Comparison of ENCODE assay signal across 1 cellular context in the genomic region with DNA sequence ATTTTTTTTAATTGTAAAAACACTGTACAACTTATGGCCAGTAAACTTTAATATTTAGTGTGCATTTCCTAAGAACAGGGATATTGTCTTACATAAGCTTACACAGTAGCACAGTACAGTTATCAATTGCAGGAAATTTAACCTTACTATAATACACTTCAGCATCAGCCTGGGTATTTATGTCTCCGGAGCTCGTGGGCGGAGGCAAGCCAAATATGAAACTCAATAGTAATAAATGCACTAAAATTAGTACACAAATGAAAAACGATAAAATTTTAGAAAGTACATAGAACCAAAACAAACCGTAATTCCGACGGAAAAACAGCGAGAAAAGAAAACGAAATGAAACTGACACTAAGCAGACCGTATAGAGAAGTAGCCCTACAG.
TF ChIP-seq lines count a peak whose summit lies in the region.

No MANE protein-coding gene starts in this region.

TF ChIP-seq in H1, 55 proteins besides CTCF, POLR2A, EP300 and RAD21:
- TF ChIP-seq RBBP5 (IDR thresholded peaks at IDR 0.05; ENCODE audit: borderline replicate concordance, low read depth, low read length) (no peak), TAF7 (optimal IDR thresholded peaks at IDR 0.05; ENCODE audit: borderline replicate concordance, low read depth, low read length) (no peak), BACH1 (IDR thresholded peaks at IDR 0.05; ENCODE audit: low read length) (no peak), SP1 (IDR thresholded peaks at IDR 0.05; ENCODE audit: low read depth, low read length) (no peak), TAF1 (IDR thresholded peaks at IDR 0.05; ENCODE audit: low read depth, low read length) (no peak), CEBPB (IDR thresholded peaks at IDR 0.05; ENCODE audit: low read depth, low read length) (no peak), CREB1 (IDR thresholded peaks at IDR 0.05) (no peak), SIN3A (conservative IDR thresholded peaks at IDR 0.05 in 1 of 2, IDR thresholded peaks at IDR 0.05 in 1 of 2; ENCODE audit: low read depth in 1 of 2, low read length in 2 of 2) (no peak), JUN (IDR thresholded peaks at IDR 0.05; ENCODE audit: low read depth, low read length) (no peak), KDM4A (IDR thresholded peaks at IDR 0.05; ENCODE audit: low read depth, low read length, severe bottlenecking) (no peak)
- TF ChIP-seq, protein P1, sequence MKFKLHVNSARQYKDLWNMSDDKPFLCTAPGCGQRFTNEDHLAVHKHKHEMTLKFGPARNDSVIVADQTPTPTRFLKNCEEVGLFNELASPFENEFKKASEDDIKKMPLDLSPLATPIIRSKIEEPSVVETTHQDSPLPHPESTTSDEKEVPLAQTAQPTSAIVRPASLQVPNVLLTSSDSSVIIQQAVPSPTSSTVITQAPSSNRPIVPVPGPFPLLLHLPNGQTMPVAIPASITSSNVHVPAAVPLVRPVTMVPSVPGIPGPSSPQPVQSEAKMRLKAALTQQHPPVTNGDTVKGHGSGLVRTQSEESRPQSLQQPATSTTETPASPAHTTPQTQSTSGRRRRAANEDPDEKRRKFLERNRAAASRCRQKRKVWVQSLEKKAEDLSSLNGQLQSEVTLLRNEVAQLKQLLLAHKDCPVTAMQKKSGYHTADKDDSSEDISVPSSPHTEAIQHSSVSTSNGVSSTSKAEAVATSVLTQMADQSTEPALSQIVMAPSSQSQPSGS (IDR thresholded peaks at IDR 0.05; ENCODE audit: low read length), result no peak
